In genomic region chr16:22296225-22297113, GRCh38 we compare ENCODE assay signal across 8 cellular contexts. TPM values are rescaled to one million over a fixed set of nuclear protein-coding genes. Genes with fewer than 3 reads are reported as not detected.
DNase-seq lines count a peak whose midpoint lies in the region; ATAC-seq and TF ChIP-seq lines count a peak whose summit lies in the region.

No MANE protein-coding gene starts in this region.

- ATAC-seq in thoracic aorta (ENCODE audit: insufficient number of reproducible peaks, low FRiP score, low read depth) (peak; percentile 0), omental fat pad (ENCODE audit: low FRiP score) (no peak)

- peaks cover 32% of the 10 kb centered on the region for H3K36me3 ChIP-seq in MG63
- H3K36me3 ChIP-seq in liver (ENCODE audit: control insufficient read depth in 4 of 4, insufficient read depth in 3 of 4, low read depth in 1 of 4, low read length in 3 of 4): no peaks in the 10 kb centered on the region
- no peaks in the 10 kb centered on the region for H3K36me3 ChIP-seq in thoracic aorta

- H3K27me3 ChIP-seq in MG63 (no peaks in the 10 kb centered on the region), liver (ENCODE audit: control insufficient read depth in 4 of 4, insufficient read depth in 4 of 4, low read length in 3 of 4) (no peaks in the 10 kb centered on the region), thoracic aorta (replicated peaks; ENCODE audit: insufficient read depth) (no peaks in the 10 kb centered on the region)

- TF ChIP-seq RAD21 in liver (IDR thresholded peaks at IDR 0.05): no peak

- H3K4me3 ChIP-seq in MG63 (peak overlapping the region; percentile 89), astrocyte of the spinal cord (ENCODE audit: low read depth, low read length) (peak overlapping the region; percentile 74), liver (ENCODE audit: low read depth in 1 of 3, low read length in 3 of 3) (peak overlapping the region; percentile 56 to 77 (median 71)), thoracic aorta (peak overlapping the region; percentile 93)

- peak overlapping the region; percentile 70 to 96 for H3K9ac ChIP-seq in liver (ENCODE audit: low read depth in 1 of 2, low read length in 2 of 2)

- H3K9me3 ChIP-seq in MG63 (no peaks in the 10 kb centered on the region), liver (ENCODE audit: control insufficient read depth in 4 of 4, low read length in 3 of 4) (no peaks in the 10 kb centered on the region), thoracic aorta (no peaks in the 10 kb centered on the region)

- H3K27ac ChIP-seq in liver (ENCODE audit: low read depth in 1 of 2, low read length in 2 of 2) (peak overlapping the region in 1 of 2 donors; percentile 43), thoracic aorta (no peak overlapping the region)

- WGBS in liver: 2% methylated on average over 17 of the region's 17 CpGs

- DNase-seq in NCI-H1417 (lab: John Stamatoyannopoulos, UW): peak in 2 of 3 experiments; percentile 35 to 61
- no peak for DNase-seq in NCI-H1417 treated with DMSO at 0.1 percent for 48 hours (lab: John Stamatoyannopoulos, UW)
- DNase-seq in MG63: no peak
- DNase-seq in astrocyte of the spinal cord (ENCODE audit: low read depth, low spot score): peak; percentile 24
- DNase-seq in thoracic aorta (ENCODE audit: low spot score): no peak
- DNase-seq in omental fat pad (ENCODE audit: low spot score): no peak
- DNase-seq in ecto neural progenitor cell (ENCODE audit: low spot score): no peak

- H3K4me1 ChIP-seq in liver (ENCODE audit: control insufficient read depth in 4 of 4, insufficient read depth in 4 of 4, low read length in 3 of 4): peaks cover 2 to 18% (median 11%) of the 10 kb centered on the region in 4 donors
- H3K4me1 ChIP-seq in thoracic aorta (ENCODE audit: control insufficient read depth in 1 of 2, low read depth in 2 of 2): peaks cover 0 to 27% of the 10 kb centered on the region in 2 donors

- TF ChIP-seq CTCF in astrocyte of the spinal cord (IDR thresholded peaks at IDR 0.05; ENCODE audit: low read depth, low read length) (no peak), liver (IDR thresholded peaks at IDR 0.05; ENCODE audit: low read depth, low read length, missing input control) (no peak), thoracic aorta (IDR thresholded peaks at IDR 0.05) (no peak), omental fat pad (IDR thresholded peaks at IDR 0.05) (no peak)

- in situ Hi-C loops in astrocyte of the spinal cord (cut with HindIII; ENCODE audit: low sequenced_read_pairs): no loop called here

TF ChIP-seq in liver, 16 proteins besides CTCF, POLR2A, EP300 and RAD21:
- TF ChIP-seq NR2F2 (IDR thresholded peaks at IDR 0.05) (no peak), EGR1 (IDR thresholded peaks at IDR 0.05; ENCODE audit: low read depth in 2 of 2) (peak in 1 of 2 donors; percentile 58), TAF1 (conservative IDR thresholded peaks at IDR 0.05) (no peak), RXRA (IDR thresholded peaks at IDR 0.05) (no peak), ATF3 (IDR thresholded peaks at IDR 0.05) (no peak)
TF ChIP-seq in liver: peak in this region for 1.

RNA-seq across cellular contexts. Expression of gene POLR3E, which starts 0.7 kb away (rescaled TPM):
- total RNA-seq in MG63 (2014; rRNA removed; shearing (Covaris generic); ENCODE audit: low replicate concordance): 51.9 and 81.6 TPM in 2 replicates
- total RNA-seq in liver (10 to 100 TPM; 20.0 to 42.9 TPM), thoracic aorta (100 to 1,000 TPM in 1 of 2 donors, 10 to 100 TPM in 1; 62.9 to 112 TPM), omental fat pad (10 to 100 TPM; 46.3 to 73.4 (median 54.0) TPM)
- 10 to 100 TPM; 16.0 to 16.6 TPM for polyA plus RNA-seq in liver

Comparison
In these comparisons a context has a peak if more than half of its experiments do, and no peak if none do; other contexts are left out.
1. DNase-seq: peak in NCI-H1417 (2 of 3) and astrocyte of the spinal cord (single experiment); none in NCI-H1417 treated with DMSO at 0.1 percent for 48 hours (single experiment), MG63 (single experiment), thoracic aorta (single experiment), omental fat pad (single experiment) and ecto neural progenitor cell (single experiment).
2. Peak in every context shown above with its lines, with median percentiles within 50 percentile points of each other: H3K4me3 ChIP-seq.